ENCODE assay signal across 34 cellular contexts in genomic region chr6:8642131-8642530, GRCh38.
"Had no signal": no experiment of that assay in that cellular context is flagged by ENCODE, and none has a peak within 500 bp of the region (broad histone marks: within the 10 kb centered on the region; RNA-seq: fewer than 3 reads in every experiment).

No MANE protein-coding gene starts in this region.

- H3K27ac ChIP-seq: brain microvascular endothelial cell had no signal

- H3K27ac Mint-ChIP-seq: activated CD4-positive, alpha-beta memory T cell treated with anti-CD3 and anti-CD28 coated beads for 36 hours; activated CD4-positive, alpha-beta T cell treated with anti-CD3 and anti-CD28 coated beads for 36 hours; activated naive CD4-positive, alpha-beta T cell treated with anti-CD3 and anti-CD28 coated beads, Interleukin-2, amount 10 ng/mL, durations not matched to agents 7 days and 5 days; activated naive CD8-positive, alpha-beta T cell; activated naive CD8-positive, alpha-beta T cell treated with anti-CD3 and anti-CD28 coated beads, Interleukin-2, amount 50 U/mL, for 24 hours; activated T-helper 1 cell treated with anti-CD3 and anti-CD28 coated beads, Interleukin-12 subunit alpha, Interleukin-12 subunit beta, Interleukin-2, Interleukin-4 antibody, amounts not matched to agents 30 ng/mL and 10 ng/mL and 1 ng/mL, durations not matched to agents 14 hours and 24 hours and 36 hours; WTC11 had no signal

- H3K27me3 Mint-ChIP-seq: activated CD4-positive, alpha-beta memory T cell treated with anti-CD3 and anti-CD28 coated beads for 36 hours; activated CD4-positive, alpha-beta T cell treated with anti-CD3 and anti-CD28 coated beads for 36 hours; activated naive CD4-positive, alpha-beta T cell treated with anti-CD3 and anti-CD28 coated beads, Interleukin-2, amount 10 ng/mL, durations not matched to agents 7 days and 5 days; activated naive CD8-positive, alpha-beta T cell; activated naive CD8-positive, alpha-beta T cell treated with anti-CD3 and anti-CD28 coated beads, Interleukin-2, amount 50 U/mL, for 24 hours had no signal

- H3K36me3 Mint-ChIP-seq: activated CD4-positive, alpha-beta memory T cell treated with anti-CD3 and anti-CD28 coated beads for 36 hours; activated naive CD4-positive, alpha-beta T cell treated with anti-CD3 and anti-CD28 coated beads, Interleukin-2, amount 10 ng/mL, durations not matched to agents 7 days and 5 days; WTC11 had no signal

- FAIRE-seq: K562, TTC549 had no signal

- H3K27me3 ChIP-seq: brain microvascular endothelial cell had no signal

- DNase-seq: activated CD4-positive, alpha-beta memory T cell treated with anti-CD3 and anti-CD28 coated beads for 36 hours; activated CD4-positive, alpha-beta T cell treated with anti-CD3 and anti-CD28 coated beads for 36 hours; activated CD4-positive, alpha-beta T cell treated with anti-CD3 and anti-CD28 coated beads, Interleukin-2, amount 50 U/mL, for 1 hour; activated CD8-positive, alpha-beta memory T cell treated with anti-CD3 and anti-CD28 coated beads, Interleukin-2, amount 50 U/mL, for 4 hours; activated effector memory CD4-positive, alpha-beta T cell treated with Interleukin-2 at 50 U/mL for 16 hours; activated naive CD4-positive, alpha-beta T cell treated with anti-CD3 and anti-CD28 coated beads, Interleukin-2, amount 10 ng/mL, durations not matched to agents 7 days and 5 days; activated naive CD8-positive, alpha-beta T cell treated with anti-CD3 and anti-CD28 coated beads, Interleukin-2, amount 50 U/mL, for 24 hours; activated T-cell treated with anti-CD3 and anti-CD28 coated beads for 4 hours; activated T-cell treated with anti-CD3 and anti-CD28 coated beads, Interleukin-2, amount 50 U/mL, for 4 hours; amniotic stem cell; brain microvascular endothelial cell; central memory CD4-positive, alpha-beta T cell; NCI-H1092 treated with DMSO at 0.1 percent for 48 hours; NCI-H1417; NCI-H146; NCI-H187; NCI-H2029 treated with DMSO at 0.1 percent for 48 hours; NCI-H2107; NCI-H2171; NCI-H510A; NCI-H526; NCI-H748 treated with DMSO at 0.1 percent for 48 hours; NK-92 treated with Interleukin-12 subunit alpha and Interleukin-12 subunit beta, amount 100 ng/mL, for 24 hours; OCI-M1; SHP77 treated with DMSO at 0.1 percent for 48 hours; SW 1271; T-helper 1 cell; T-helper 2 cell had no signal

- H3K4me3 Mint-ChIP-seq: activated CD4-positive, alpha-beta memory T cell treated with anti-CD3 and anti-CD28 coated beads for 36 hours; activated CD4-positive, alpha-beta T cell treated with anti-CD3 and anti-CD28 coated beads for 36 hours; activated naive CD4-positive, alpha-beta T cell treated with anti-CD3 and anti-CD28 coated beads, Interleukin-2, amount 10 ng/mL, durations not matched to agents 7 days and 5 days; activated naive CD8-positive, alpha-beta T cell; activated naive CD8-positive, alpha-beta T cell treated with anti-CD3 and anti-CD28 coated beads, Interleukin-2, amount 50 U/mL, for 24 hours; activated T-cell treated with anti-CD3 and anti-CD28 coated beads, Interleukin-2, amount 50 U/mL, for 4 hours; activated T-helper 1 cell treated with anti-CD3 and anti-CD28 coated beads, Interleukin-12 subunit alpha, Interleukin-12 subunit beta, Interleukin-2, Interleukin-4 antibody, amounts not matched to agents 30 ng/mL and 10 ng/mL and 1 ng/mL, durations not matched to agents 14 hours and 24 hours and 36 hours; WTC11 had no signal

- H3K4me1 Mint-ChIP-seq: activated CD4-positive, alpha-beta T cell treated with anti-CD3 and anti-CD28 coated beads for 36 hours; activated naive CD4-positive, alpha-beta T cell treated with anti-CD3 and anti-CD28 coated beads, Interleukin-2, amount 10 ng/mL, durations not matched to agents 7 days and 5 days; activated naive CD8-positive, alpha-beta T cell treated with anti-CD3 and anti-CD28 coated beads, Interleukin-2, amount 50 U/mL, for 24 hours; WTC11 had no signal

- H3K36me3 ChIP-seq: brain microvascular endothelial cell had no signal

- H3K4me3 ChIP-seq: K562 had no signal

- ATAC-seq: activated CD4-positive, alpha-beta T cell treated with anti-CD3 and anti-CD28 coated beads for 36 hours; activated CD4-positive, CD25-positive, alpha-beta regulatory T cell treated with anti-CD3 and anti-CD28 coated beads, Interleukin-2, amount 50 U/mL, for 24 hours; activated naive CD8-positive, alpha-beta T cell treated with anti-CD3 and anti-CD28 coated beads, Interleukin-2, amount 50 U/mL, for 24 hours; activated T-cell treated with anti-CD3 and anti-CD28 coated beads, Interleukin-2, amount 50 U/mL, for 4 hours; K562; WTC11 had no signal
